In the genomic region with DNA sequence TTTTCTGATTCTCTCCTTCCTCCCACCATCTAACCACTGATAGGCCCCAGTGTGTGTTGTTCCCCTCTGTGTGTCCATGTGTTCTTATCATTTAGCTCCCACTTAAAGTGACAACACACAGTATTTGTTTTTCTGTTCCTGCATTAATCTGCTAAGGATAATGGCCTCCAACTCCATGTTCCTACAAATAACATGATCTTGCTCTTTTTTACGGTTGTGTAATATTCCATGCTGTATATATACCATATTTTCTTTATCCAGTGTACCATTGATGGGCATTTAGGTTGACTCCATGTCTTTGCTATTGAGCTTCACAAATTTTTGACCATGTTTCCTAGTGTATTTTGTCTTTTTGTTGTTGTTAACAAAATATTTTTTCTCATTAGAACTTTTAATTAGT, we compare ENCODE assay signal across 2 cellular contexts.
A peak's percentile ranks its signal among the peaks of the same experiment; 100 is the strongest.
TF ChIP-seq lines count a peak whose summit lies in the region.

No MANE protein-coding gene starts in this region.

TF ChIP-seq in IMR-90, 13 proteins besides CTCF, POLR2A, EP300 and RAD21:
- TF ChIP-seq RCOR1 (IDR thresholded peaks at IDR 0.05; ENCODE audit: insufficient replicate concordance, low read length): no peak
- no peak for TF ChIP-seq MXI1 (IDR thresholded peaks at IDR 0.05; ENCODE audit: borderline replicate concordance, low read depth, low read length)
- TF ChIP-seq CEBPB (IDR thresholded peaks at IDR 0.05; ENCODE audit: low read depth, low read length): no peak

TF ChIP-seq in K562, 482 proteins besides CTCF, POLR2A, EP300 and RAD21:
- TF ChIP-seq E2F6 (IDR thresholded peaks at IDR 0.05; ENCODE audit: borderline replicate concordance in 1 of 2, extremely low read depth in 1 of 2, insufficient read depth in 1 of 2, insufficient read length in 1 of 2, low read depth in 1 of 2, low read length in 1 of 2, poor library complexity in 1 of 2, severe bottlenecking in 1 of 2) (no peak), ZNF146 (CRISPR knock-in tag; IDR thresholded peaks at IDR 0.05; ENCODE audit: unreplicated experiment) (peak; percentile 66), BHLHE40 (IDR thresholded peaks at IDR 0.05; ENCODE audit: low read length) (no peak)
